9 cellular contexts compared by ENCODE assay signal in genomic region chr15:90594297-90594696, GRCh38.
DNase-seq lines count a peak whose midpoint lies in the region; ATAC-seq and TF ChIP-seq lines count a peak whose summit lies in the region.
"Had no signal": no experiment of that assay in that cellular context is flagged by ENCODE, and none has a peak within 500 bp of the region (broad histone marks: within the 10 kb centered on the region; RNA-seq: fewer than 3 reads in every experiment).

No MANE protein-coding gene starts in this region.

- H3K4me1 ChIP-seq in Karpas-422 (ENCODE audit: low read length): peaks cover 52% of the 10 kb centered on the region

- H3K4me3 ChIP-seq in GM12865 (ENCODE audit: low read depth, low read length): peak overlapping the region; percentile 48
- peak overlapping the region; percentile 47 for H3K4me3 ChIP-seq in Karpas-422 (ENCODE audit: low read length)

- peak overlapping the region; percentile 25; the same call in 1 of the 2 replicates for H2AFZ ChIP-seq in Karpas-422 (ENCODE audit: low read length)

- H3K36me3 ChIP-seq in Karpas-422 (ENCODE audit: insufficient read depth, low read length): no peaks in the 10 kb centered on the region

- H3K79me2 ChIP-seq in Karpas-422 (ENCODE audit: low read length): peaks cover 17% of the 10 kb centered on the region

- H3K27me3 ChIP-seq in Karpas-422 (ENCODE audit: low read length): no peaks in the 10 kb centered on the region

- no peaks in the 10 kb centered on the region for H3K27me3 Mint-ChIP-seq in effector memory CD8-positive, alpha-beta T cell

- peak; percentile 95 for ATAC-seq in effector memory CD8-positive, alpha-beta T cell (replicated peaks)
- ATAC-seq in omental fat pad (ENCODE audit: low FRiP score): peak; percentile 74

- H3K27ac Mint-ChIP-seq in effector memory CD8-positive, alpha-beta T cell: peak overlapping the region; percentile 94 to 99

- no peaks in the 10 kb centered on the region for H3K9me3 Mint-ChIP-seq in effector memory CD8-positive, alpha-beta T cell
- H3K9me3 Mint-ChIP-seq: neural crest cell had no signal

- H3K9ac ChIP-seq in Karpas-422 (ENCODE audit: low read length): peak overlapping the region; percentile 55

- H3K9me3 ChIP-seq in Karpas-422 (ENCODE audit: low read length): no peaks in the 10 kb centered on the region

- H3K4me3 Mint-ChIP-seq in effector memory CD8-positive, alpha-beta T cell: peak overlapping the region; percentile 83 to 91
- H3K4me3 Mint-ChIP-seq: neural crest cell had no signal

- H4K20me1 ChIP-seq in Karpas-422 (ENCODE audit: insufficient read depth, low read depth, low read length): no peaks in the 10 kb centered on the region

- TF ChIP-seq CTCF in GM12865 (IDR thresholded peaks at IDR 0.05; ENCODE audit: insufficient read depth, low read depth, low read length, missing control alignments): no peak
- TF ChIP-seq CTCF in omental fat pad (IDR thresholded peaks at IDR 0.05): no peak

- peak; percentile 86 for DNase-seq in GM12865 (ENCODE audit: low read depth)
- peak; percentile 80 for DNase-seq in Karpas-422
- peak; percentile 87 to 89 for DNase-seq in activated CD4-positive, alpha-beta T cell treated with anti-CD3 and anti-CD28 coated beads, Interleukin-2, amount 50 U/mL, for 4 hours
- peak; percentile 55 to 60 (median 55) for DNase-seq in effector memory CD8-positive, alpha-beta T cell
- peak; percentile 77 for DNase-seq in omental fat pad (ENCODE audit: low spot score)
- DNase-seq in HuH-7.5 (ENCODE audit: low spot score): no peak
- DNase-seq in NCI-H187 treated with DMSO at 0.1 percent for 48 hours (lab: John Stamatoyannopoulos, UW): no peak

- peak overlapping the region; percentile 73 for H3K27ac ChIP-seq in Karpas-422 (ENCODE audit: low read length)
- peak overlapping the region; percentile 28 for H3K27ac ChIP-seq in temporal lobe (ENCODE audit: low read depth, low read length)

- H3K36me3 Mint-ChIP-seq in effector memory CD8-positive, alpha-beta T cell (ENCODE audit: insufficient read depth): peaks cover 13% of the 10 kb centered on the region

- no peaks in the 10 kb centered on the region for H3K9me2 ChIP-seq in Karpas-422 (replicated peaks; ENCODE audit: insufficient read depth, low read length)

- H3K4me2 ChIP-seq in Karpas-422 (ENCODE audit: low read depth, low read length, poor library complexity, severe bottlenecking): peak overlapping the region; percentile 65

- peaks cover 35 to 49% of the 10 kb centered on the region in 2 donors for H3K4me1 Mint-ChIP-seq in effector memory CD8-positive, alpha-beta T cell (ENCODE audit: low read depth in 2 of 2)

Comparison
In these comparisons a context has a peak if more than half of its experiments do, and no peak if none do; other contexts are left out.
1. DNase-seq: peak in GM12865 (single experiment), Karpas-422 (single experiment), activated CD4-positive, alpha-beta T cell treated with anti-CD3 and anti-CD28 coated beads, Interleukin-2, amount 50 U/mL, for 4 hours (2 of 2), effector memory CD8-positive, alpha-beta T cell (3 of 3) and omental fat pad (single experiment); none in HuH-7.5 (single experiment) and NCI-H187 treated with DMSO at 0.1 percent for 48 hours (single experiment).